In the genomic region with DNA sequence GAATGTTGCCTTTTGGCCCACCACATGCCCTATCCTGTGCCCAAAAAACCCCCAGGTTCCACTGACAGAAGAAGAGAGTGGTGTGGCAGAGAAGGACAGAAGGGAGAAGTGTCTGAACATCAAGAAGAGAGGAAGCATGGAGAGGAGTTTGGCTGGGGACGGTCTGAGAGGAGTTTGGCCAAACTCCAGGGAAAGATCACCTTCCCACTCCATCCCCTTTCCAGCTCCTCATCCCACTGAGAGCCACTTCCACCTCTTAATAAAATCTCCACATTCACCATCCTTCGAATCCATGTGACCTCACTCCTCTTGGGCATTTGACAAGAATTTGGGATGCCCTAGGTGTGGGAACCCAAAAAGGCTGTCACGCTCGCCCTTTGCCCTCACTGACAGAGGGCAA, we compare ENCODE assay signal across 24 cellular contexts.
"Had no signal": no experiment of that assay in that cellular context is flagged by ENCODE, and none has a peak within 500 bp of the region (broad histone marks: within the 10 kb centered on the region; RNA-seq: fewer than 3 reads in every experiment).

No MANE protein-coding gene starts in this region.

- DNase-seq: colonic mucosa; cortex of kidney; effector CD8-positive, alpha-beta T cell; effector memory CD8-positive, alpha-beta T cell; endodermal cell; erythroblast; esophagus squamous epithelium; foreskin fibroblast; foreskin melanocyte; gastrocnemius medialis; glutamatergic neuron; head of caudate nucleus; heart right ventricle; hippocampal formation; left cardiac atrium; left lung; left ventricle myocardium superior; lower lobe of right lung; mesenchymal stem cell; midbrain; naive B cell; naive thymus-derived CD8-positive, alpha-beta T cell had no signal

- H3K4me1 ChIP-seq: colonic mucosa, esophagus squamous epithelium, gastrocnemius medialis, heart right ventricle, left lung, lower lobe of right lung had no signal

- H3K27ac ChIP-seq: colonic mucosa, epithelial cell of prostate, esophagus squamous epithelium, gastrocnemius medialis, heart right ventricle, left lung, lower lobe of right lung had no signal

- H3K27me3 ChIP-seq: colonic mucosa, esophagus squamous epithelium, gastrocnemius medialis, heart right ventricle, left lung had no signal

- H3K36me3 ChIP-seq: colonic mucosa, esophagus squamous epithelium, gastrocnemius medialis, heart right ventricle, left lung, lower lobe of right lung had no signal

- H3K27me3 Mint-ChIP-seq: dendritic cell treated with granulocyte-macrophage colony-stimulating factor and Interleukin-4, amounts not matched to agents 40 ng/mL and 50 ng/mL, for 4 days; effector memory CD8-positive, alpha-beta T cell; naive B cell; naive thymus-derived CD8-positive, alpha-beta T cell had no signal

- H3K27ac Mint-ChIP-seq: dendritic cell treated with granulocyte-macrophage colony-stimulating factor and Interleukin-4, amounts not matched to agents 40 ng/mL and 50 ng/mL, for 4 days; effector memory CD8-positive, alpha-beta T cell; endodermal cell; naive B cell; naive thymus-derived CD8-positive, alpha-beta T cell had no signal

- H3K4me3 ChIP-seq: colonic mucosa, esophagus squamous epithelium, gastrocnemius medialis, heart right ventricle, left lung, lower lobe of right lung had no signal

- H3K4me3 Mint-ChIP-seq: dendritic cell treated with granulocyte-macrophage colony-stimulating factor and Interleukin-4, amounts not matched to agents 40 ng/mL and 50 ng/mL, for 4 days; effector memory CD8-positive, alpha-beta T cell; endodermal cell; naive thymus-derived CD8-positive, alpha-beta T cell had no signal

- H3K9me3 ChIP-seq: colonic mucosa, gastrocnemius medialis had no signal

- H3K4me1 Mint-ChIP-seq: naive B cell; naive thymus-derived CD8-positive, alpha-beta T cell had no signal
